8 cellular contexts compared by ENCODE assay signal in the genomic region with DNA sequence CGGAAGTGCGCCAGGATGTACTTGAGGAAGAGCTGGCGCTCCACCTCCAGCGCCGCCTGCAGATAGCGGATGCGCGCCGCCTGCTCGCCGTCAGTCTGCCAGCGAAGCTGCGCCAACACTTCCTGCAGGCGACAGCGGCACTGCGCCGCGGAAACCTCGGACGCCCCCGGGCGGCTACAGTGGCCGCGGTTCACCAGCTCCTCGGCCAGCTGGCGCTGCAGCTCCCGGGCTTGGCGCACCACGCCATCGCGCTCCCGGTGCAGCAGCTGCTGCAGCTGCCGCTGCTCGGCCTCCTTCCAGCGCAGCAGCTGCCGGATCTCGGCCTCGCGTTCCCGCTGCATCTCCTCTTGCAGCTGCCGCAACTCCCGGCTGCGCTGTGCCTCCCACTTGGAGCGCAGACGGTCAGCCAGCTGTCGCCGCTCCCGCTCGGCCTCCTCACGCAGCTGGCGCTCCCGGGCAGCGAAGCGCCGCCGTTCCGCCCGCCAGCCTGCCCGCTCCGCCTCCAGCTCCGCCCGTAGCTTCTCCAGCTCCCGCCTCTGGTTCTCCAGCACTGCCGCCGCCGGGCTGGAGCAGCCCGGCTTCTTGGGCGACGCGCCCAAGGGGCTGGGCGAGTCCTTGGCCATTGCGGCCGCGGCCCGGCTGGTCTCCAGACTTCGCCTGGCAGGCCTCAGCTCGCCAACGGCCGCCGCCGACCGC. TPM values are rescaled to one million over a fixed set of nuclear protein-coding genes. Genes with fewer than 3 reads are reported as not detected.
DNase-seq lines count a peak whose midpoint lies in the region; ATAC-seq and TF ChIP-seq lines count a peak whose summit lies in the region.
"Not testable (repeated sequence)": the region's sequence is repeated elsewhere in the genome, so short reads cannot be mapped to it uniquely, and the experiment has no call there.
"Had no signal": no experiment of that assay in that cellular context is flagged by ENCODE, and none has a peak within 500 bp of the region (broad histone marks: within the 10 kb centered on the region; RNA-seq: fewer than 3 reads in every experiment).

No MANE protein-coding gene starts in this region.

- DNase-seq in PC-3; activated naive CD4-positive, alpha-beta T cell treated with anti-CD3 and anti-CD28 coated beads, Interleukin-2, amount 50 U/mL, for 72 hours (ENCODE audit: low spot score in 2 of 2); left cardiac atrium; natural killer cell: not testable (repeated sequence)

- CTCF ChIA-PET in PC-3 (lab: Charles Lee), result not testable (repeated sequence)

- intact Hi-C loops in PC-3 (cut with micrococcal nuclease); left cardiac atrium (cut with DNase I); natural killer cell (cut with micrococcal nuclease): not testable (repeated sequence)

- BruUV-seq in PC-3 (replicated peaks; lab: Mats Ljungman, UMichigan), result not testable (repeated sequence)

- H3K27ac ChIP-seq in PC-3 (ENCODE audit: low read length), result not testable (repeated sequence)

- not testable (repeated sequence) for H3K79me2 ChIP-seq in PC-3 (ENCODE audit: low read length)

- not testable (repeated sequence) for H3K27me3 ChIP-seq in PC-3 (ENCODE audit: low read length)

- H3K9ac ChIP-seq in PC-3 (ENCODE audit: low read length), result not testable (repeated sequence)

- H3K4me3 ChIP-seq in PC-3 (ENCODE audit: low read length), result not testable (repeated sequence)

- not testable (repeated sequence) for H3K4me1 ChIP-seq in PC-3 (ENCODE audit: insufficient read depth, low read length)

- POLR2A ChIA-PET in PC-3 (lab: Charles Lee; ENCODE audit: unreplicated experiment), result not testable (repeated sequence)

- H4K20me1 ChIP-seq in PC-3 (ENCODE audit: low read length), result not testable (repeated sequence)

- not testable (repeated sequence) for H2AFZ ChIP-seq in PC-3 (ENCODE audit: low read length)

- H3F3A ChIP-seq in PC-3 (ENCODE audit: low read length, unreplicated experiment), result not testable (repeated sequence)

- not testable (repeated sequence) for H3K4me3 Mint-ChIP-seq in natural killer cell

- not testable (repeated sequence) for H3K36me3 ChIP-seq in PC-3 (ENCODE audit: low read depth, low read length)

- H3K36me3 Mint-ChIP-seq in activated naive CD4-positive, alpha-beta T cell treated with anti-CD3 and anti-CD28 coated beads, Interleukin-2, amount 50 U/mL, for 72 hours; natural killer cell: not testable (repeated sequence)

- not testable (repeated sequence) for H3K4me2 ChIP-seq in PC-3 (ENCODE audit: low read length)

- not testable (repeated sequence) for H3K27ac Mint-ChIP-seq in activated naive CD4-positive, alpha-beta T cell treated with anti-CD3 and anti-CD28 coated beads, Interleukin-2, amount 50 U/mL, for 72 hours; natural killer cell

- H3K4me1 Mint-ChIP-seq in natural killer cell, result not testable (repeated sequence)

- not testable (repeated sequence) for H3K27me3 Mint-ChIP-seq in natural killer cell (ENCODE audit: low read depth in 2 of 2)

- H3K9me3 Mint-ChIP-seq in activated naive CD4-positive, alpha-beta T cell treated with anti-CD3 and anti-CD28 coated beads, Interleukin-2, amount 50 U/mL, for 72 hours; natural killer cell: not testable (repeated sequence)

- not testable (repeated sequence) for TF ChIP-seq CTCF in PC-3 (conservative IDR thresholded peaks at IDR 0.05; ENCODE audit: low read depth, low read length); natural killer cell (IDR thresholded peaks at IDR 0.05)

- H3K9me2 ChIP-seq in PC-3 (replicated peaks; ENCODE audit: low read length), result not testable (repeated sequence)

- H3K9me3 ChIP-seq in PC-3 (ENCODE audit: low read length), result not testable (repeated sequence)

- peak; percentile 63 for ATAC-seq in GM18909 (IDR thresholded peaks at IDR 0.05; ENCODE audit: poor library complexity, unreplicated experiment)
- peak; percentile 66 for ATAC-seq in GM21737 (IDR thresholded peaks at IDR 0.05; ENCODE audit: unreplicated experiment)
- ATAC-seq in HG03097 (IDR thresholded peaks at IDR 0.05; ENCODE audit: low FRiP score, unreplicated experiment), result peak; percentile 48
- peak; percentile 72 for ATAC-seq in PC-3
- ATAC-seq in activated naive CD4-positive, alpha-beta T cell treated with anti-CD3 and anti-CD28 coated beads, Interleukin-2, amount 50 U/mL, for 72 hours, result peak; percentile 82 to 90
- peak; percentile 81 to 82 for ATAC-seq in left cardiac atrium
- peak; percentile 71 to 78 (median 73) for ATAC-seq in natural killer cell

RNA-seq across cellular contexts. Expression of a gene that starts 0.8 kb away (rescaled TPM):
- total RNA-seq in PC-3 (2014; rRNA removed) (0.06 and 0.15 TPM in 2 replicates), left cardiac atrium (under 1 TPM; 0.08 to 0.38 TPM), natural killer cell (1 to 10 TPM in 1 of 3 donors, under 1 TPM in 2; 0.30 to 1.1 (median 0.42) TPM)
- under 1 TPM; 0.09 to 0.66 TPM for total RNA-seq in activated naive CD4-positive, alpha-beta T cell treated with anti-CD3 and anti-CD28 coated beads, Interleukin-2, amount 50 U/mL, for 72 hours
- total RNA-seq: Caco-2 had no signal
